In genomic region chr3:140203510-140203909, GRCh38 we compare ENCODE assay signal across 1 cellular context.
TF ChIP-seq lines count a peak whose summit lies in the region.

No MANE protein-coding gene starts in this region.

TF ChIP-seq in SK-N-SH treated with all-trans-retinoic acid at 6 μM for 48 hours, 23 proteins besides CTCF, POLR2A, EP300 and RAD21 (continued from another document):
- TF ChIP-seq CREB5 (CRISPR knock-in tag; IDR thresholded peaks at IDR 0.05; ENCODE audit: low read depth): no peak
- no peak for TF ChIP-seq BACH2 (CRISPR knock-in tag; IDR thresholded peaks at IDR 0.05; ENCODE audit: borderline replicate concordance)
- TF ChIP-seq SNAI2 (CRISPR knock-in tag; IDR thresholded peaks at IDR 0.05): no peak
